In genomic region chr13:100787899-100788298, GRCh38 we compare ENCODE assay signal across 30 cellular contexts.
"Had no signal": no experiment of that assay in that cellular context is flagged by ENCODE, and none has a peak within 500 bp of the region (broad histone marks: within the 10 kb centered on the region; RNA-seq: fewer than 3 reads in every experiment).

No MANE protein-coding gene starts in this region.

- H3K36me3 Mint-ChIP-seq: naive B cell; natural killer cell treated with Interleukin-12 subunit alpha and Interleukin-12 subunit beta and Interleukin-15 and Interleukin-18, amount 100 ng/mL, for 72 hours; stimulated activated effector memory CD8-positive, alpha-beta T cell treated with anti-CD3 and anti-CD28 coated beads, Interleukin-12 subunit alpha, Interleukin-12 subunit beta, amount 100 ng/mL, for 72 hours; stimulated activated naive B cell treated with anti-CD40 and anti-IgM and Interleukin-4, amounts not matched to agents 10 μg/mL and 1 μg/mL and 100 μg/mL, for 72 hours; type B pancreatic cell had no signal

- H3K9ac ChIP-seq: parathyroid adenoma had no signal

- H3K4me2 ChIP-seq: smooth muscle cell had no signal

- H3K27ac ChIP-seq: ovary, parathyroid adenoma, psoas muscle, skin epidermis, spleen, stomach, thoracic aorta, thyroid gland, tibial nerve, upper lobe of right lung, uterus had no signal

- H3K27ac Mint-ChIP-seq: naive B cell; naive thymus-derived CD8-positive, alpha-beta T cell; natural killer cell treated with Interleukin-12 subunit alpha and Interleukin-12 subunit beta and Interleukin-15 and Interleukin-18, amount 100 ng/mL, for 72 hours; nephron progenitor cell; progenitor cell of endocrine pancreas; stimulated activated effector memory CD8-positive, alpha-beta T cell treated with anti-CD3 and anti-CD28 coated beads, Interleukin-12 subunit alpha, Interleukin-12 subunit beta, amount 100 ng/mL, for 72 hours; stimulated activated naive B cell treated with anti-CD40 and anti-IgM and Interleukin-4, amounts not matched to agents 10 μg/mL and 1 μg/mL and 100 μg/mL, for 72 hours; stimulated activated naive CD8-positive, alpha-beta T cell treated with anti-CD3 and anti-CD28 coated beads, Interleukin-15, Interleukin-2, amounts not matched to agents 100 ng/mL and 50 ng/mL, for 24 hours; type B pancreatic cell had no signal

- H3K36me3 ChIP-seq: ovary, spleen, stomach, thoracic aorta, thyroid gland, tibial nerve, upper lobe of right lung, uterus had no signal

- H3K4me1 ChIP-seq: parathyroid adenoma, psoas muscle, spleen, uterus had no signal

- H3K27me3 Mint-ChIP-seq: progenitor cell of endocrine pancreas, type B pancreatic cell had no signal

- H2AFZ ChIP-seq: parathyroid adenoma had no signal

- ATAC-seq: naive thymus-derived CD8-positive, alpha-beta T cell; natural killer cell treated with Interleukin-12 subunit alpha and Interleukin-12 subunit beta and Interleukin-15 and Interleukin-18, amount 100 ng/mL, for 72 hours; psoas muscle; right cardiac atrium; sciatic nerve; stimulated activated effector memory CD8-positive, alpha-beta T cell treated with anti-CD3 and anti-CD28 coated beads, Interleukin-12 subunit alpha, Interleukin-12 subunit beta, amount 100 ng/mL, for 72 hours; stimulated activated naive B cell treated with anti-CD40 and anti-IgM and Interleukin-4, amounts not matched to agents 10 μg/mL and 1 μg/mL and 100 μg/mL, for 72 hours; upper lobe of right lung had no signal

- H3K4me3 ChIP-seq: ovary, psoas muscle, skin epidermis, smooth muscle cell, spleen, stomach, thoracic aorta, thyroid gland, tibial nerve, upper lobe of right lung, uterus had no signal

- H3K4me3 Mint-ChIP-seq: naive B cell; naive thymus-derived CD8-positive, alpha-beta T cell; natural killer cell treated with Interleukin-12 subunit alpha and Interleukin-12 subunit beta and Interleukin-15 and Interleukin-18, amount 100 ng/mL, for 72 hours; nephron progenitor cell; neural crest cell; stimulated activated effector memory CD8-positive, alpha-beta T cell treated with anti-CD3 and anti-CD28 coated beads, Interleukin-12 subunit alpha, Interleukin-12 subunit beta, amount 100 ng/mL, for 72 hours; stimulated activated naive B cell treated with anti-CD40 and anti-IgM and Interleukin-4, amounts not matched to agents 10 μg/mL and 1 μg/mL and 100 μg/mL, for 72 hours; stimulated activated naive CD8-positive, alpha-beta T cell treated with anti-CD3 and anti-CD28 coated beads, Interleukin-15, Interleukin-2, amounts not matched to agents 100 ng/mL and 50 ng/mL, for 24 hours; type B pancreatic cell had no signal

- H3K27me3 ChIP-seq: ovary, stomach, thyroid gland, tibial nerve, upper lobe of right lung, uterus had no signal

- H3K79me2 ChIP-seq: parathyroid adenoma had no signal

- H3K4me1 Mint-ChIP-seq: naive B cell; naive thymus-derived CD8-positive, alpha-beta T cell; stimulated activated effector memory CD8-positive, alpha-beta T cell treated with anti-CD3 and anti-CD28 coated beads, Interleukin-12 subunit alpha, Interleukin-12 subunit beta, amount 100 ng/mL, for 72 hours; stimulated activated naive B cell treated with anti-CD40 and anti-IgM and Interleukin-4, amounts not matched to agents 10 μg/mL and 1 μg/mL and 100 μg/mL, for 72 hours had no signal

- H3K9me3 ChIP-seq: psoas muscle, thoracic aorta, thyroid gland, upper lobe of right lung, uterus had no signal

- H3K9me3 Mint-ChIP-seq: type B pancreatic cell had no signal

- DNase-seq: naive B cell; naive thymus-derived CD8-positive, alpha-beta T cell; nephron progenitor cell; occipital lobe; ovary; posterior cingulate gyrus; psoas muscle; right cardiac atrium; spleen; stimulated activated CD4-positive, alpha-beta T cell treated with anti-CD3 and anti-CD28 coated beads, Interleukin-12 subunit alpha, Interleukin-12 subunit beta, amount 100 ng/mL, for 4 hours; stimulated activated CD4-positive, alpha-beta T cell treated with anti-CD3 and anti-CD28 coated beads, Interleukin-1b, Interleukin-23, amount 100 ng/mL, for 48 hours; stimulated activated CD4-positive, alpha-beta T cell treated with anti-CD3 and anti-CD28 coated beads, Interleukin-4, amount 100 ng/mL, for 24 hours; stimulated activated naive B cell treated with anti-CD40 and anti-IgM and Interleukin-4, amounts not matched to agents 10 μg/mL and 1 μg/mL and 100 μg/mL, for 72 hours; stimulated activated naive CD4-positive, alpha-beta T cell treated with Interleukin-2 at 50 U/mL for 16 hours; stomach; thyroid gland; upper lobe of right lung; uterus had no signal
